Comparison of ENCODE assay signal across 38 cellular contexts in the genomic region with DNA sequence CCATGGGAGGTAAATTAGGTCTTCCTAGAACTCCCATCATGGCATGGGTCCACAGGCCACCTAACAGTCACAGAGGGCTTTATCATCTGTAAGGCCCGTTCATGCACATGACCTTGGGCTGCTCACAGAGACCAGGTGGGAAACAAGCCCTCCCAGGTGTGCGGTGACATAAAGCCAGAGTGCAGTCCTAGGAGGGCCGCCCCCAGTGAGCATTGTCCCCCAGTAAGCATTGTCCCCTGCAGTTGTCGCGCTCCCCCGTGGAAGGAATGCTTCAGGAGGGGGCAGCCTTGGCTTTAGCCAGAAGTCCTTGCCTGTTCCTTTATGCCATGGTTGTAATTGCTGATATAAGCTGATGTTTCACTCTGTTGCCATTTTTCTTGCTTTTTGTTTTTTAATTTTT. TPM values are rescaled to one million over a fixed set of nuclear protein-coding genes. Genes with fewer than 3 reads are reported as not detected.
"Had no signal": no experiment of that assay in that cellular context is flagged by ENCODE, and none has a peak within 500 bp of the region (broad histone marks: within the 10 kb centered on the region; RNA-seq: fewer than 3 reads in every experiment).

No MANE protein-coding gene starts in this region.

- DNase-seq: activated B cell treated with CpG ODN at 0.5 μM for 24 hours; activated CD4-positive, alpha-beta memory T cell treated with anti-CD3 and anti-CD28 coated beads for 36 hours; activated CD4-positive, alpha-beta T cell treated with anti-CD3 and anti-CD28 coated beads for 4 hours; activated CD4-positive, alpha-beta T cell treated with anti-CD3 and anti-CD28 coated beads, Interleukin-2, amount 10 ng/mL, durations not matched to agents 24 days and 14 days; activated CD4-positive, alpha-beta T cell treated with anti-CD3 and anti-CD28 coated beads, Interleukin-2, amount 50 U/mL, for 1 hour; activated CD4-positive, alpha-beta T cell treated with anti-CD3 and anti-CD28 coated beads, Interleukin-2, amount 50 U/mL, for 4 hours; activated CD4-positive, CD25-positive, alpha-beta regulatory T cell treated with anti-CD3 and anti-CD28 coated beads, Interleukin-2, amount 50 U/mL, for 72 hours; activated CD8-positive, alpha-beta memory T cell treated with anti-CD3 and anti-CD28 coated beads, Interleukin-2, amount 50 U/mL, for 4 hours; activated CD8-positive, alpha-beta T cell treated with anti-CD3 and anti-CD28 coated beads for 36 hours; activated effector memory CD4-positive, alpha-beta T cell treated with anti-CD3 and anti-CD28 coated beads, Interleukin-2, amount 50 U/mL, for 16 hours; activated gamma-delta T cell treated with Interleukin-2 at 50 U/mL for 16 hours; activated naive CD4-positive, alpha-beta T cell; activated naive CD4-positive, alpha-beta T cell treated with anti-CD3 and anti-CD28 coated beads for 36 hours; activated naive CD4-positive, alpha-beta T cell treated with anti-CD3 and anti-CD28 coated beads, Interleukin-2, amount 50 U/mL, for 16 hours; activated naive CD8-positive, alpha-beta T cell treated with anti-CD3 and anti-CD28 coated beads for 36 hours; activated T-cell treated with anti-CD3 and anti-CD28 coated beads for 4 hours; activated T-cell treated with anti-CD3 and anti-CD28 coated beads, Interleukin-2, amount 50 U/mL, for 1 hour; activated T-cell treated with anti-CD3 and anti-CD28 coated beads, Interleukin-2, amount 50 U/mL, for 4 hours; activated T-cell treated with anti-CD3 and anti-CD28 coated beads, Interleukin-2, amount 50 U/mL, for 72 hours; amygdala; anterior cingulate cortex; body of pancreas; brain microvascular endothelial cell; central memory CD4-positive, alpha-beta T cell; T-helper 1 cell; T-helper 2 cell; T-helper 9 cell had no signal

- H3K27ac ChIP-seq: ascending aorta, body of pancreas, brain microvascular endothelial cell, breast epithelium, VCaP had no signal

- FAIRE-seq: TTC549 had no signal

- H3K27me3 ChIP-seq: ascending aorta, body of pancreas, breast epithelium had no signal

- H3K4me1 ChIP-seq: ascending aorta, body of pancreas, breast epithelium had no signal

- H3K36me3 ChIP-seq: ascending aorta, brain microvascular endothelial cell, breast epithelium had no signal

- H3K27ac Mint-ChIP-seq: activated B cell treated with CpG ODN at 0.5 μM for 24 hours; activated CD4-positive, alpha-beta memory T cell treated with anti-CD3 and anti-CD28 coated beads for 36 hours; activated CD4-positive, alpha-beta T cell treated with anti-CD3 and anti-CD28 coated beads, Interleukin-2, amount 10 ng/mL, durations not matched to agents 24 days and 14 days; activated CD8-positive, alpha-beta T cell treated with anti-CD3 and anti-CD28 coated beads for 36 hours; activated naive CD4-positive, alpha-beta T cell treated with anti-CD3 and anti-CD28 coated beads for 36 hours; activated naive CD4-positive, alpha-beta T cell treated with anti-CD3 and anti-CD28 coated beads, Interleukin-2, amount 50 U/mL, for 72 hours; activated naive CD8-positive, alpha-beta T cell treated with anti-CD3 and anti-CD28 coated beads for 36 hours; activated T-cell treated with anti-CD3 and anti-CD28 coated beads, Interleukin-2, amount 50 U/mL, for 72 hours; activated T-helper 1 cell treated with anti-CD3 and anti-CD28 coated beads, Interleukin-12 subunit alpha, Interleukin-12 subunit beta, Interleukin-2, Interleukin-4 antibody, amounts not matched to agents 30 ng/mL and 10 ng/mL and 1 ng/mL, durations not matched to agents 14 hours and 24 hours and 36 hours; activated T-helper 17 cell treated with anti-CD3 and anti-CD28 coated beads, Interleukin-2, amount 50 U/mL, for 72 hours; T-helper 1 cell treated with Interleukin-12 subunit alpha and Interleukin-12 subunit beta and Interleukin-4 antibody, amounts not matched to agents 30 μg/mL and 1 μg/mL, for 36 hours; T-helper 2 cell treated with Interferon-gamma antibody and Interleukin-4, amounts not matched to agents 5 μg/mL and 100 μg/mL, for 36 hours had no signal

- H3K9me3 ChIP-seq: ascending aorta, body of pancreas, breast epithelium had no signal

- H3K9me3 Mint-ChIP-seq: activated B cell treated with CpG ODN at 0.5 μM for 24 hours; activated CD4-positive, alpha-beta memory T cell treated with anti-CD3 and anti-CD28 coated beads for 36 hours; activated CD4-positive, alpha-beta T cell treated with anti-CD3 and anti-CD28 coated beads, Interleukin-2, amount 10 ng/mL, durations not matched to agents 24 days and 14 days; activated CD8-positive, alpha-beta T cell treated with anti-CD3 and anti-CD28 coated beads for 36 hours; activated naive CD4-positive, alpha-beta T cell treated with anti-CD3 and anti-CD28 coated beads for 36 hours; activated naive CD4-positive, alpha-beta T cell treated with anti-CD3 and anti-CD28 coated beads, Interleukin-2, amount 50 U/mL, for 72 hours; activated naive CD8-positive, alpha-beta T cell treated with anti-CD3 and anti-CD28 coated beads for 36 hours; activated T-cell treated with anti-CD3 and anti-CD28 coated beads, Interleukin-2, amount 50 U/mL, for 4 hours; activated T-cell treated with anti-CD3 and anti-CD28 coated beads, Interleukin-2, amount 50 U/mL, for 72 hours; activated T-helper 1 cell treated with anti-CD3 and anti-CD28 coated beads, Interleukin-12 subunit alpha, Interleukin-12 subunit beta, Interleukin-2, Interleukin-4 antibody, amounts not matched to agents 30 ng/mL and 10 ng/mL and 1 ng/mL, durations not matched to agents 14 hours and 24 hours and 36 hours; activated T-helper 17 cell treated with anti-CD3 and anti-CD28 coated beads, Interleukin-2, amount 50 U/mL, for 72 hours; T-helper 1 cell treated with Interleukin-12 subunit alpha and Interleukin-12 subunit beta and Interleukin-4 antibody, amounts not matched to agents 30 μg/mL and 1 μg/mL, for 36 hours; T-helper 2 cell treated with Interferon-gamma antibody and Interleukin-4, amounts not matched to agents 5 μg/mL and 100 μg/mL, for 36 hours had no signal

- H3K4me1 Mint-ChIP-seq: activated B cell treated with CpG ODN at 0.5 μM for 24 hours had no signal

- H3K4me3 ChIP-seq: ascending aorta, body of pancreas, breast epithelium had no signal

- H3K4me3 Mint-ChIP-seq: activated B cell treated with CpG ODN at 0.5 μM for 24 hours; activated CD4-positive, alpha-beta memory T cell treated with anti-CD3 and anti-CD28 coated beads for 36 hours; activated CD4-positive, alpha-beta T cell treated with anti-CD3 and anti-CD28 coated beads, Interleukin-2, amount 10 ng/mL, durations not matched to agents 24 days and 14 days; activated CD8-positive, alpha-beta T cell treated with anti-CD3 and anti-CD28 coated beads for 36 hours; activated naive CD4-positive, alpha-beta T cell treated with anti-CD3 and anti-CD28 coated beads for 36 hours; activated naive CD8-positive, alpha-beta T cell treated with anti-CD3 and anti-CD28 coated beads for 36 hours; activated T-cell treated with anti-CD3 and anti-CD28 coated beads, Interleukin-2, amount 50 U/mL, for 4 hours; activated T-cell treated with anti-CD3 and anti-CD28 coated beads, Interleukin-2, amount 50 U/mL, for 72 hours; activated T-helper 1 cell treated with anti-CD3 and anti-CD28 coated beads, Interleukin-12 subunit alpha, Interleukin-12 subunit beta, Interleukin-2, Interleukin-4 antibody, amounts not matched to agents 30 ng/mL and 10 ng/mL and 1 ng/mL, durations not matched to agents 14 hours and 24 hours and 36 hours; activated T-helper 17 cell treated with anti-CD3 and anti-CD28 coated beads, Interleukin-2, amount 50 U/mL, for 72 hours; T-helper 1 cell treated with Interleukin-12 subunit alpha and Interleukin-12 subunit beta and Interleukin-4 antibody, amounts not matched to agents 30 μg/mL and 1 μg/mL, for 36 hours; T-helper 2 cell treated with Interferon-gamma antibody and Interleukin-4, amounts not matched to agents 5 μg/mL and 100 μg/mL, for 36 hours had no signal

- ATAC-seq: activated CD8-positive, alpha-beta T cell treated with anti-CD3 and anti-CD28 coated beads for 36 hours; activated naive CD4-positive, alpha-beta T cell treated with anti-CD3 and anti-CD28 coated beads, Interleukin-2, amount 50 U/mL, for 72 hours; activated T-cell treated with anti-CD3 and anti-CD28 coated beads, Interleukin-2, amount 50 U/mL, for 4 hours; activated T-cell treated with anti-CD3 and anti-CD28 coated beads, Interleukin-2, amount 50 U/mL, for 72 hours; activated T-helper 17 cell treated with anti-CD3 and anti-CD28 coated beads, Interleukin-2, amount 50 U/mL, for 72 hours; body of pancreas had no signal

- H3K27me3 Mint-ChIP-seq: activated B cell treated with CpG ODN at 0.5 μM for 24 hours; activated CD4-positive, alpha-beta memory T cell treated with anti-CD3 and anti-CD28 coated beads for 36 hours; activated CD4-positive, alpha-beta T cell treated with anti-CD3 and anti-CD28 coated beads, Interleukin-2, amount 10 ng/mL, durations not matched to agents 24 days and 14 days; activated CD8-positive, alpha-beta T cell treated with anti-CD3 and anti-CD28 coated beads for 36 hours; activated naive CD8-positive, alpha-beta T cell treated with anti-CD3 and anti-CD28 coated beads for 36 hours; activated T-helper 17 cell treated with anti-CD3 and anti-CD28 coated beads, Interleukin-2, amount 50 U/mL, for 72 hours had no signal

RNA-seq across cellular contexts. Expression of a gene that starts 41.7 kb away (rescaled TPM):
- total RNA-seq: activated CD4-positive, alpha-beta memory T cell treated with anti-CD3 and anti-CD28 coated beads for 36 hours; activated CD4-positive, alpha-beta T cell treated with anti-CD3 and anti-CD28 coated beads, Interleukin-2, amount 10 ng/mL, durations not matched to agents 24 days and 14 days; activated CD8-positive, alpha-beta memory T cell treated with anti-CD3 and anti-CD28 coated beads for 36 hours; activated CD8-positive, alpha-beta T cell treated with anti-CD3 and anti-CD28 coated beads for 36 hours; activated naive CD4-positive, alpha-beta T cell treated with anti-CD3 and anti-CD28 coated beads for 36 hours; activated naive CD4-positive, alpha-beta T cell treated with anti-CD3 and anti-CD28 coated beads, Interleukin-2, amount 50 U/mL, for 72 hours; activated naive CD8-positive, alpha-beta T cell treated with anti-CD3 and anti-CD28 coated beads for 36 hours; activated T-cell treated with anti-CD3 and anti-CD28 coated beads, Interleukin-2, amount 50 U/mL, for 4 hours; activated T-cell treated with anti-CD3 and anti-CD28 coated beads, Interleukin-2, amount 50 U/mL, for 72 hours; activated T-helper 1 cell treated with anti-CD3 and anti-CD28 coated beads, Interleukin-12 subunit alpha, Interleukin-12 subunit beta, Interleukin-2, Interleukin-4 antibody, amounts not matched to agents 30 ng/mL and 10 ng/mL and 1 ng/mL, durations not matched to agents 14 hours and 24 hours and 36 hours; activated T-helper 17 cell treated with anti-CD3 and anti-CD28 coated beads, Interleukin-2, amount 50 U/mL, for 72 hours; ascending aorta; cardiac septum had no signal
